Comparison of ENCODE assay signal across 12 cellular contexts in the genomic region with DNA sequence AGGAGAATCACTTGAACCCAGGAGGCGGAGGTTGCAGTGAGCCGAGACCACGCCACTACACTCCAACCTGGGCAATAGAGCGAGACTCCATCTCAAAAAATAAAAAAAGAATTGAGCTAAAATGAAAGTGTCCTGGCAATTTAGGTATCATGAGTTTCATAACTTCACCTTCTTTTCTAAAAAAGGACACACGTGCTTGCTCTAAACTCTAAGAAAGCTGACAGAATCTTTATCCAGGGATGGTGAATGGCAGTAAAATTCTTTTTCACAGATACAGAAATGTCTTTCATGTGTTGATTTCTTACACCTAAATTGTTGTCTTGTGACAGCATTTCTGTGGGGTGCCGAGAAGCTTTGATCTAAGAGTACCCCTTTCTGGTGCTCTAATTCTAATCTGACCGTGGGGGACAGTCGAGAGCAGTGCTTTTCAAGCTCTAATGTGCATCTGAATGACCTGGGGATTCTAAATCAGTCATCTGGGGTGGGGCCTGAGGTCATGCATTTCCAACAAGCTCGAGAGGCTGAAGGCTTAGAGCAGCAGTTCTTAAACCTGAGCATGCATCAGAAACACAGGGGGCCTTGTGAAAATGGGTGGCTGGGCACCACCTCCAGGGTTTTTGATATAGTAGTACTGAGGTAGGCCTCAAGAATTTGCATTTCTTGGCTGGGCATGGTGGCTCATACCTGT. TPM values are rescaled to one million over a fixed set of nuclear protein-coding genes. Genes with fewer than 3 reads are reported as not detected.
A peak's percentile ranks its signal among the peaks of the same experiment; 100 is the strongest.
DNase-seq lines count a peak whose midpoint lies in the region; ATAC-seq, FAIRE-seq and TF ChIP-seq lines count a peak whose summit lies in the region.
"Had no signal": no experiment of that assay in that cellular context is flagged by ENCODE, and none has a peak within 500 bp of the region (broad histone marks: within the 10 kb centered on the region; RNA-seq: fewer than 3 reads in every experiment).

No MANE protein-coding gene starts in this region.

- ATAC-seq in GM19025 (IDR thresholded peaks at IDR 0.05; ENCODE audit: low read depth, unreplicated experiment) (peak; percentile 43), HG02588 (IDR thresholded peaks at IDR 0.05; ENCODE audit: unreplicated experiment) (peak; percentile 42), HG03521 (IDR thresholded peaks at IDR 0.05; ENCODE audit: unreplicated experiment) (peak; percentile 41)
- ATAC-seq in stimulated activated naive B cell treated with anti-CD40 and anti-IgM and Interleukin-4, amounts not matched to agents 10 μg/mL and 1 μg/mL and 100 μg/mL, for 72 hours (replicated peaks), result peak; percentile 77 to 78
- ATAC-seq: pancreas had no signal

- H3K27me3 ChIP-seq in suprapubic skin, result no peaks in the 10 kb centered on the region
- H3K27me3 ChIP-seq: pancreas had no signal

- WGBS in suprapubic skin, result 90% methylated on average over 9 of the region's 9 CpGs

- H3K9me3 Mint-ChIP-seq in stimulated activated naive B cell treated with anti-CD40 and anti-IgM and Interleukin-4, amounts not matched to agents 10 μg/mL and 1 μg/mL and 100 μg/mL, for 72 hours, result peaks cover 4 to 15% of the 10 kb centered on the region in 2 donors
- H3K9me3 Mint-ChIP-seq: activated naive CD4-positive, alpha-beta T cell treated with anti-CD3 and anti-CD28 coated beads, Interleukin-2, amount 50 U/mL, for 24 hours had no signal

- H3K36me3 Mint-ChIP-seq in stimulated activated naive B cell treated with anti-CD40 and anti-IgM and Interleukin-4, amounts not matched to agents 10 μg/mL and 1 μg/mL and 100 μg/mL, for 72 hours, result peaks cover 28 to 53% of the 10 kb centered on the region in 2 donors
- H3K36me3 Mint-ChIP-seq: activated naive CD4-positive, alpha-beta T cell treated with anti-CD3 and anti-CD28 coated beads, Interleukin-2, amount 50 U/mL, for 24 hours; immature natural killer cell had no signal

- peak overlapping the region; percentile 100 for H3K27ac Mint-ChIP-seq in stimulated activated naive B cell treated with anti-CD40 and anti-IgM and Interleukin-4, amounts not matched to agents 10 μg/mL and 1 μg/mL and 100 μg/mL, for 72 hours
- H3K27ac Mint-ChIP-seq: activated naive CD4-positive, alpha-beta T cell treated with anti-CD3 and anti-CD28 coated beads, Interleukin-2, amount 50 U/mL, for 24 hours; immature natural killer cell had no signal

- H3K27ac ChIP-seq in suprapubic skin, result no peak overlapping the region
- H3K27ac ChIP-seq: pancreas had no signal

- peak overlapping the region; percentile 64 to 67 for H3K4me3 Mint-ChIP-seq in stimulated activated naive B cell treated with anti-CD40 and anti-IgM and Interleukin-4, amounts not matched to agents 10 μg/mL and 1 μg/mL and 100 μg/mL, for 72 hours
- H3K4me3 Mint-ChIP-seq: activated naive CD4-positive, alpha-beta T cell treated with anti-CD3 and anti-CD28 coated beads, Interleukin-2, amount 50 U/mL, for 24 hours; immature natural killer cell had no signal

- no peak for TF ChIP-seq POLR2A in suprapubic skin (IDR thresholded peaks at IDR 0.05)

- DNase-seq in stimulated activated naive B cell treated with anti-CD40 and anti-IgM and Interleukin-4, amounts not matched to agents 10 μg/mL and 1 μg/mL and 100 μg/mL, for 72 hours, result peak; percentile 87
- DNase-seq in suprapubic skin (ENCODE audit: low spot score in 2 of 2), result no peak
- DNase-seq in foreskin fibroblast, result no peak
- DNase-seq in NK-92 treated with Interleukin-12 subunit alpha and Interleukin-12 subunit beta, amount 100 ng/mL, for 24 hours (lab: John Stamatoyannopoulos, UW), result no peak
- DNase-seq in RCC 7860 (ENCODE audit: low spot score), result no peak
- DNase-seq: effector memory CD4-positive, alpha-beta T cell; immature natural killer cell; pancreas had no signal

- H3K4me3 ChIP-seq in suprapubic skin (no peak overlapping the region), foreskin fibroblast (ENCODE audit: low read depth in 1 of 2, low read length in 2 of 2) (no peak overlapping the region)
- H3K4me3 ChIP-seq: pancreas had no signal

- no peaks in the 10 kb centered on the region for H3K27me3 Mint-ChIP-seq in stimulated activated naive B cell treated with anti-CD40 and anti-IgM and Interleukin-4, amounts not matched to agents 10 μg/mL and 1 μg/mL and 100 μg/mL, for 72 hours
- H3K27me3 Mint-ChIP-seq: activated naive CD4-positive, alpha-beta T cell treated with anti-CD3 and anti-CD28 coated beads, Interleukin-2, amount 50 U/mL, for 24 hours had no signal

- H3K36me3 ChIP-seq in suprapubic skin, result no peaks in the 10 kb centered on the region
- H3K36me3 ChIP-seq: pancreas had no signal

- H3K4me1 Mint-ChIP-seq in stimulated activated naive B cell treated with anti-CD40 and anti-IgM and Interleukin-4, amounts not matched to agents 10 μg/mL and 1 μg/mL and 100 μg/mL, for 72 hours, result peaks cover 75 to 93% of the 10 kb centered on the region in 2 donors

- H3K9me3 ChIP-seq in suprapubic skin, result no peaks in the 10 kb centered on the region
- H3K9me3 ChIP-seq: pancreas had no signal

- no peak for TF ChIP-seq EP300 in suprapubic skin (IDR thresholded peaks at IDR 0.05)

- no peaks in the 10 kb centered on the region for H3K4me1 ChIP-seq in suprapubic skin
- H3K4me1 ChIP-seq: pancreas had no signal

- no peak for FAIRE-seq in RCC 7860 (lab: Jason Lieb, UNC)
- FAIRE-seq: pancreas had no signal

- TF ChIP-seq CTCF in suprapubic skin (IDR thresholded peaks at IDR 0.05), result no peak
- TF ChIP-seq CTCF in foreskin fibroblast (IDR thresholded peaks at IDR 0.05; ENCODE audit: low read depth, low read length), result no peak

RNA-seq across cellular contexts. Expression of a gene that starts 42.1 kb away (rescaled TPM):
- total RNA-seq in suprapubic skin, result 10 to 100 TPM; 43.8 to 70.9 (median 51.9) TPM
